In the genomic region with DNA sequence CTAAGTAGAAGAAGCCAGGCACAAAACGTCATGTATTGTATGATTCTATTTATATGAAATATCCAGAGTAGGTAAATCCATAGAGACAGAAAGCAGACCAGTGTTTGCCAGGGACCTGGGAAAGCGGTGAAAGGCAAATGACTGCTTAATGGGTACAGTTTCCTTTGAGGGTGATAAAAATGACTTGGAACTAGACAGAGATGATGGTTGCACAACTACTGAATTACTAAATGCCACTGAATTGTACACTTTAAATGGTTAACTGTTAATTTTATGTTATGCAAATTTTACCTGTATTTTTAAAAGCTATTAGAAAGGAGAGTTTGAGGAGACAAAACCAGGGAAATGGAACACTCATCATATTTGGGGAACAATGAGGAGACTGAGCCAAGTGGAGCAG, we compare ENCODE assay signal across 5 cellular contexts.
"Had no signal": no experiment of that assay in that cellular context is flagged by ENCODE, and none has a peak within 500 bp of the region (broad histone marks: within the 10 kb centered on the region; RNA-seq: fewer than 3 reads in every experiment).

No MANE protein-coding gene starts in this region.

- ATAC-seq: HepG2, K562 had no signal

- DNase-seq: KBM-7, KG1 had no signal

- H3K27ac ChIP-seq: HL-60 had no signal

- H3K4me3 ChIP-seq: K562 had no signal
